7 cellular contexts compared by ENCODE assay signal in genomic region chr1:31047507-31047906, GRCh38. TPM values are rescaled to one million over a fixed set of nuclear protein-coding genes. Genes with fewer than 3 reads are reported as not detected.
DNase-seq lines count a peak whose midpoint lies in the region; ATAC-seq, FAIRE-seq and TF ChIP-seq lines count a peak whose summit lies in the region.
"Not testable (repeated sequence)": the region's sequence is repeated elsewhere in the genome, so short reads cannot be mapped to it uniquely, and the experiment has no call there.

No MANE protein-coding gene starts in this region.

- not testable (repeated sequence) for H4K12ac ChIP-seq in trophoblast cell (ENCODE audit: low read depth, low read length)

- not testable (repeated sequence) for H2BK12ac ChIP-seq in trophoblast cell (ENCODE audit: low read length)

- dilution Hi-C loops in keratinocyte (cut with MboI; ENCODE audit: extremely low pct_ligation_motif_present, low sequenced_read_pairs): not testable (repeated sequence)

- not testable (repeated sequence) for H2AFZ ChIP-seq in GM23338; keratinocyte (ENCODE audit: control insufficient read depth, low read length); trophoblast cell (ENCODE audit: insufficient read depth, low read length, poor library complexity)

- not testable (repeated sequence) for H3K4me1 ChIP-seq in GM23338 (ENCODE audit: insufficient read depth); keratinocyte (ENCODE audit: control insufficient read depth, extremely low read depth, insufficient read depth, low read length)
- H3K4me1 ChIP-seq in RWPE2 (ENCODE audit: insufficient read depth, poor library complexity, severe bottlenecking): peaks cover 25% of the 10 kb centered on the region
- H3K4me1 ChIP-seq in trophoblast cell (ENCODE audit: control insufficient read depth in 1 of 2, insufficient read depth in 2 of 2, low read length in 2 of 2): peaks cover 3 to 13% of the 10 kb centered on the region in 2 experiments

- H3K9me2 ChIP-seq in GM23338 (ENCODE audit: insufficient read depth): not testable (repeated sequence)

- ATAC-seq in GM23338; activated CD8-positive, alpha-beta memory T cell treated with anti-CD3 and anti-CD28 coated beads, Interleukin-2, amount 10 ng/mL, durations not matched to agents 7 days and 5 days: not testable (repeated sequence)
- peak; percentile 74 for ATAC-seq in RWPE2 (ENCODE audit: low read depth)

- DNase-seq in GM23338 (ENCODE audit: low spot score); RWPE2 (ENCODE audit: low spot score); activated CD8-positive, alpha-beta memory T cell treated with anti-CD3 and anti-CD28 coated beads, Interleukin-2, amount 10 ng/mL, durations not matched to agents 7 days and 5 days; activated naive CD8-positive, alpha-beta T cell treated with anti-CD3 and anti-CD28 coated beads for 36 hours; keratinocyte (ENCODE audit: low read depth, low spot score); trophoblast cell: not testable (repeated sequence)

- not testable (repeated sequence) for H3K23ac ChIP-seq in trophoblast cell (ENCODE audit: low read length)

- H3K4me3 ChIP-seq in GM23338; RWPE2 (ENCODE audit: severe bottlenecking); keratinocyte (ENCODE audit: control insufficient read depth in 2 of 3, extremely low read depth in 1 of 3, insufficient read depth in 2 of 3, low read depth in 1 of 3, low read length in 3 of 3); trophoblast cell (ENCODE audit: low read depth, low read length): not testable (repeated sequence)

- intact Hi-C loops in dendritic cell treated with granulocyte-macrophage colony-stimulating factor and Interleukin-4, amounts not matched to agents 40 ng/mL and 50 ng/mL, for 4 days (cut with micrococcal nuclease): not testable (repeated sequence)

- peak; percentile 58 for FAIRE-seq in keratinocyte (lab: Jason Lieb, UNC)

- H2BK120ac ChIP-seq in trophoblast cell (ENCODE audit: insufficient read depth, low read length, poor library complexity): not testable (repeated sequence)

- WGBS in trophoblast cell (ENCODE audit: extremely low coverage, insufficient coverage, insufficient read length): no CpG with 5 or more reads among the region's 5 CpGs

- H3K9me3 Mint-ChIP-seq in GM23338; activated CD8-positive, alpha-beta memory T cell treated with anti-CD3 and anti-CD28 coated beads, Interleukin-2, amount 10 ng/mL, durations not matched to agents 7 days and 5 days (ENCODE audit: low read depth); activated naive CD8-positive, alpha-beta T cell treated with anti-CD3 and anti-CD28 coated beads for 36 hours; dendritic cell treated with granulocyte-macrophage colony-stimulating factor and Interleukin-4, amounts not matched to agents 40 ng/mL and 50 ng/mL, for 4 days: not testable (repeated sequence)

- H3K27ac ChIP-seq in GM23338 (ENCODE audit: low read depth): peak overlapping the region; percentile 47
- H3K27ac ChIP-seq in RWPE2 (ENCODE audit: poor library complexity, severe bottlenecking): peak overlapping the region; percentile 61
- H3K27ac ChIP-seq in keratinocyte (ENCODE audit: control insufficient read depth, insufficient read depth, low read length): peak overlapping the region; percentile 67
- peak overlapping the region; percentile 19 for H3K27ac ChIP-seq in trophoblast cell (ENCODE audit: low read depth, low read length)

- H4K20me1 ChIP-seq in GM23338 (replicated peaks; ENCODE audit: insufficient read depth): peaks cover 97% of the 10 kb centered on the region
- H4K20me1 ChIP-seq in keratinocyte (ENCODE audit: control insufficient read depth, extremely low read depth, insufficient read depth, low read length): peaks cover 49% of the 10 kb centered on the region

- not testable (repeated sequence) for H3K79me1 ChIP-seq in trophoblast cell (ENCODE audit: low read length)

- H3K36me3 ChIP-seq in GM23338 (ENCODE audit: insufficient read depth): not testable (repeated sequence)
- peaks cover 76% of the 10 kb centered on the region for H3K36me3 ChIP-seq in RWPE2 (ENCODE audit: low read depth)
- H3K36me3 ChIP-seq in keratinocyte (ENCODE audit: control insufficient read depth in 2 of 2, extremely low read depth in 1 of 2, insufficient read depth in 2 of 2, low read length in 2 of 2): peaks cover 7 to 19% of the 10 kb centered on the region in 2 experiments
- peaks cover 22 to 36% of the 10 kb centered on the region in 2 experiments for H3K36me3 ChIP-seq in trophoblast cell (ENCODE audit: control insufficient read depth in 1 of 2, insufficient read depth in 2 of 2, low read length in 2 of 2)

- peaks cover 62% of the 10 kb centered on the region for H3K36me3 Mint-ChIP-seq in GM23338 (ENCODE audit: low read depth)
- H3K36me3 Mint-ChIP-seq in activated CD8-positive, alpha-beta memory T cell treated with anti-CD3 and anti-CD28 coated beads, Interleukin-2, amount 10 ng/mL, durations not matched to agents 7 days and 5 days: peaks cover 51% of the 10 kb centered on the region
- H3K36me3 Mint-ChIP-seq in activated naive CD8-positive, alpha-beta T cell treated with anti-CD3 and anti-CD28 coated beads for 36 hours: peaks cover 54% of the 10 kb centered on the region
- H3K36me3 Mint-ChIP-seq in dendritic cell treated with granulocyte-macrophage colony-stimulating factor and Interleukin-4, amounts not matched to agents 40 ng/mL and 50 ng/mL, for 4 days (ENCODE audit: low read depth): peaks cover 77% of the 10 kb centered on the region

- not testable (repeated sequence) for H2BK5ac ChIP-seq in trophoblast cell (ENCODE audit: low read depth, low read length, poor library complexity)

- H3K18ac ChIP-seq in trophoblast cell (ENCODE audit: low read length): not testable (repeated sequence)

- not testable (repeated sequence) for TF ChIP-seq CTCF in GM23338 (conservative IDR thresholded peaks at IDR 0.05; ENCODE audit: low read depth in 2 of 2); RWPE2 (IDR thresholded peaks at IDR 0.05; ENCODE audit: poor library complexity, severe bottlenecking); keratinocyte (optimal IDR thresholded peaks at IDR 0.05 in 1 of 3, IDR thresholded peaks at IDR 0.05 in 1 of 3, conservative IDR thresholded peaks at IDR 0.05 in 1 of 3; ENCODE audit: extremely low read depth in 1 of 3, insufficient read depth in 2 of 3, low read length in 3 of 3)

- not testable (repeated sequence) for H3K14ac ChIP-seq in trophoblast cell (ENCODE audit: low read length)

- H3K27ac Mint-ChIP-seq in GM23338: not testable (repeated sequence)
- H3K27ac Mint-ChIP-seq in activated CD8-positive, alpha-beta memory T cell treated with anti-CD3 and anti-CD28 coated beads, Interleukin-2, amount 10 ng/mL, durations not matched to agents 7 days and 5 days: peak overlapping the region; percentile 59
- H3K27ac Mint-ChIP-seq in activated naive CD8-positive, alpha-beta T cell treated with anti-CD3 and anti-CD28 coated beads for 36 hours: peak overlapping the region; percentile 25
- H3K27ac Mint-ChIP-seq in dendritic cell treated with granulocyte-macrophage colony-stimulating factor and Interleukin-4, amounts not matched to agents 40 ng/mL and 50 ng/mL, for 4 days: peak overlapping the region; percentile 5

- peaks cover 100% of the 10 kb centered on the region for H3K79me2 ChIP-seq in GM23338 (replicated peaks; ENCODE audit: insufficient read depth)
- H3K79me2 ChIP-seq in keratinocyte (ENCODE audit: control insufficient read depth, insufficient read depth, low read length): peaks cover 93% of the 10 kb centered on the region
- peaks cover 40% of the 10 kb centered on the region for H3K79me2 ChIP-seq in trophoblast cell (ENCODE audit: control insufficient read depth, insufficient read depth, low read length, poor library complexity)

- CTCF ChIA-PET in activated CD8-positive, alpha-beta memory T cell treated with anti-CD3 and anti-CD28 coated beads, Interleukin-2, amount 10 ng/mL, durations not matched to agents 7 days and 5 days (lab: Charles Lee): not testable (repeated sequence)

- H3K9me1 ChIP-seq in keratinocyte (ENCODE audit: control insufficient read depth, extremely low read depth, insufficient read depth, low read length): not testable (repeated sequence)

- H3K9me3 ChIP-seq in RWPE2 (ENCODE audit: severe bottlenecking); keratinocyte (ENCODE audit: control insufficient read depth, low read depth, low read length); trophoblast cell (ENCODE audit: insufficient read depth, low read depth, low read length): not testable (repeated sequence)

- not testable (repeated sequence) for H3K4me3 Mint-ChIP-seq in GM23338; activated CD8-positive, alpha-beta memory T cell treated with anti-CD3 and anti-CD28 coated beads, Interleukin-2, amount 10 ng/mL, durations not matched to agents 7 days and 5 days; activated naive CD8-positive, alpha-beta T cell treated with anti-CD3 and anti-CD28 coated beads for 36 hours; dendritic cell treated with granulocyte-macrophage colony-stimulating factor and Interleukin-4, amounts not matched to agents 40 ng/mL and 50 ng/mL, for 4 days

- not testable (repeated sequence) for H4K8ac ChIP-seq in trophoblast cell (ENCODE audit: low read depth, low read length)

- not testable (repeated sequence) for H2AK5ac ChIP-seq in trophoblast cell (ENCODE audit: low read length)

- not testable (repeated sequence) for H3K27me3 ChIP-seq in GM23338 (ENCODE audit: insufficient read depth); RWPE2 (ENCODE audit: insufficient read depth, poor library complexity, severe bottlenecking); keratinocyte (ENCODE audit: control insufficient read depth, extremely low read depth, insufficient read depth, low read length); trophoblast cell (ENCODE audit: insufficient read depth, low read length)

- not testable (repeated sequence) for H3F3A ChIP-seq in GM23338 (replicated peaks; ENCODE audit: low read depth)

- H3K9ac ChIP-seq in keratinocyte (ENCODE audit: control insufficient read depth, extremely low read depth, insufficient read depth, low read length); trophoblast cell (ENCODE audit: low read length): not testable (repeated sequence)

- peaks cover 11% of the 10 kb centered on the region for H3K4me1 Mint-ChIP-seq in GM23338
- peaks cover 18% of the 10 kb centered on the region for H3K4me1 Mint-ChIP-seq in activated CD8-positive, alpha-beta memory T cell treated with anti-CD3 and anti-CD28 coated beads, Interleukin-2, amount 10 ng/mL, durations not matched to agents 7 days and 5 days
- peaks cover 36% of the 10 kb centered on the region for H3K4me1 Mint-ChIP-seq in activated naive CD8-positive, alpha-beta T cell treated with anti-CD3 and anti-CD28 coated beads for 36 hours
- H3K4me1 Mint-ChIP-seq in dendritic cell treated with granulocyte-macrophage colony-stimulating factor and Interleukin-4, amounts not matched to agents 40 ng/mL and 50 ng/mL, for 4 days (ENCODE audit: low read depth): not testable (repeated sequence)

- not testable (repeated sequence) for H4K91ac ChIP-seq in trophoblast cell (ENCODE audit: low read depth, low read length)

- H3K4me2 ChIP-seq in GM23338; trophoblast cell (ENCODE audit: low read length): not testable (repeated sequence)
- H3K4me2 ChIP-seq in keratinocyte (ENCODE audit: control insufficient read depth, extremely low read depth, insufficient read depth, low read depth, low read length): peak overlapping the region; percentile 34

- H3K4ac ChIP-seq in trophoblast cell (ENCODE audit: low read depth, low read length): peak overlapping the region; percentile 99

- not testable (repeated sequence) for H3K27me3 Mint-ChIP-seq in GM23338 (ENCODE audit: insufficient read depth, low read depth, poor library complexity); activated CD8-positive, alpha-beta memory T cell treated with anti-CD3 and anti-CD28 coated beads, Interleukin-2, amount 10 ng/mL, durations not matched to agents 7 days and 5 days; activated naive CD8-positive, alpha-beta T cell treated with anti-CD3 and anti-CD28 coated beads for 36 hours; dendritic cell treated with granulocyte-macrophage colony-stimulating factor and Interleukin-4, amounts not matched to agents 40 ng/mL and 50 ng/mL, for 4 days

RNA-seq across cellular contexts. Expression of gene PUM1, which starts 18.0 kb away (rescaled TPM):
- 117 and 121 TPM in 2 replicates for total RNA-seq in GM23338 (2014; rRNA removed; shearing (Covaris generic))
- polyA plus RNA-seq in GM23338 (2016; fragmentation: Nextera tagmentation; extraction: Ambion mirVana) (44.4 and 49.5 TPM in 2 replicates), keratinocyte (64.0 to 86.4 TPM (median 68.6 TPM) in 3 replicates)
- total RNA-seq in activated CD8-positive, alpha-beta memory T cell treated with anti-CD3 and anti-CD28 coated beads, Interleukin-2, amount 10 ng/mL, durations not matched to agents 7 days and 5 days: 100 to 1,000 TPM; 112 to 113 TPM
- total RNA-seq in activated naive CD8-positive, alpha-beta T cell treated with anti-CD3 and anti-CD28 coated beads for 36 hours: 10 to 100 TPM; 93.4 to 94.6 TPM
- 56.7 TPM for polyA plus RNA-seq in keratinocyte (2011; ENCODE audit: low read depth)
- polyA plus RNA-seq in keratinocyte (2011; cell fraction: cytosol; rRNA removed): 53.6 and 62.4 TPM in 2 replicates
- 145 and 192 TPM in 2 replicates for polyA plus RNA-seq in keratinocyte (2011; cell fraction: nucleus; rRNA removed)
- 41.4 and 57.5 TPM in 2 replicates for polyA plus RNA-seq in keratinocyte (2012; ENCODE audit: low replicate concordance)
- polyA minus RNA-seq in keratinocyte: 299 to 558 TPM (median 361 TPM) in 3 replicates
- polyA minus RNA-seq in keratinocyte (2011; cell fraction: cytosol; rRNA and poly(A)+ RNA removed): 75.8 TPM
- 119 and 208 TPM in 2 replicates for polyA minus RNA-seq in keratinocyte (2011; cell fraction: nucleus; rRNA and poly(A)+ RNA removed)
- polyA plus RNA-seq in trophoblast cell (2013): 74.9 and 83.2 TPM in 2 replicates
